In the genomic region with DNA sequence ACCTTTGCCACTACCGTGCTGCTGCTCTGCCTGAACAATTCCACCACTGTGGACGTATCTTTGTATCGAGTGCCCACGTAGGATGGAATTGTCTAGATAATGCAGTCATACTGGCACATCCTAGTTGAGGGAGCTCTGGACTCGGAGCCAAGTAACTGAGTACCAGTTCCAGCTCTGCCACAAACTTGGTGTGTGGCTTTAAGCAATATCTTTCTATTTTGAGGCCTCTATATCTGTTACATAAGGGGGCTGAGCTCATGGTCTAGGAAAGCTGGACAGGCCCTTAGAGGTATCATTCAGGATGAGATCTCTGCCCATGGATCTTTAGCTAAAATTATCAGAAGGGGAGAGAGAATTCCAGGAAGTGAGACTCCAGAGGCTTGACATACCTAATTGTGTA, we compare ENCODE assay signal across 37 cellular contexts. TPM values are rescaled to one million over a fixed set of nuclear protein-coding genes. Genes with fewer than 3 reads are reported as not detected.
"Had no signal": no experiment of that assay in that cellular context is flagged by ENCODE, and none has a peak within 500 bp of the region (broad histone marks: within the 10 kb centered on the region; RNA-seq: fewer than 3 reads in every experiment).

No MANE protein-coding gene starts in this region.

- H3K9me3 Mint-ChIP-seq: activated B cell treated with CpG ODN at 0.5 μM for 24 hours; activated CD4-positive, alpha-beta memory T cell treated with anti-CD3 and anti-CD28 coated beads for 36 hours; activated CD8-positive, alpha-beta T cell treated with anti-CD3 and anti-CD28 coated beads for 36 hours; activated naive CD4-positive, alpha-beta T cell treated with anti-CD3 and anti-CD28 coated beads for 36 hours; activated naive CD8-positive, alpha-beta T cell treated with anti-CD3 and anti-CD28 coated beads for 36 hours; activated T-cell treated with anti-CD3 and anti-CD28 coated beads, Interleukin-2, amount 50 U/mL, for 72 hours; activated T-helper 1 cell treated with anti-CD3 and anti-CD28 coated beads, Interleukin-12 subunit alpha, Interleukin-12 subunit beta, Interleukin-2, Interleukin-4 antibody, amounts not matched to agents 30 ng/mL and 10 ng/mL and 1 ng/mL, durations not matched to agents 14 hours and 24 hours and 36 hours; activated T-helper 17 cell treated with anti-CD3 and anti-CD28 coated beads, Interleukin-2, amount 50 U/mL, for 72 hours; brain; T-helper 1 cell treated with Interleukin-12 subunit alpha and Interleukin-12 subunit beta and Interleukin-4 antibody, amounts not matched to agents 30 μg/mL and 1 μg/mL, for 36 hours; T-helper 2 cell treated with Interferon-gamma antibody and Interleukin-4, amounts not matched to agents 5 μg/mL and 100 μg/mL, for 36 hours had no signal

- H3K27ac Mint-ChIP-seq: activated B cell treated with CpG ODN at 0.5 μM for 24 hours; activated CD4-positive, alpha-beta memory T cell treated with anti-CD3 and anti-CD28 coated beads for 36 hours; activated CD4-positive, alpha-beta T cell treated with anti-CD3 and anti-CD28 coated beads, Interleukin-2, amount 10 ng/mL, durations not matched to agents 24 days and 14 days; activated CD8-positive, alpha-beta T cell treated with anti-CD3 and anti-CD28 coated beads for 36 hours; activated naive CD4-positive, alpha-beta T cell treated with anti-CD3 and anti-CD28 coated beads for 36 hours; activated naive CD4-positive, alpha-beta T cell treated with anti-CD3 and anti-CD28 coated beads, Interleukin-2, amount 50 U/mL, for 72 hours; activated naive CD8-positive, alpha-beta T cell treated with anti-CD3 and anti-CD28 coated beads for 36 hours; activated T-cell treated with anti-CD3 and anti-CD28 coated beads, Interleukin-2, amount 50 U/mL, for 72 hours; activated T-helper 1 cell treated with anti-CD3 and anti-CD28 coated beads, Interleukin-12 subunit alpha, Interleukin-12 subunit beta, Interleukin-2, Interleukin-4 antibody, amounts not matched to agents 30 ng/mL and 10 ng/mL and 1 ng/mL, durations not matched to agents 14 hours and 24 hours and 36 hours; activated T-helper 17 cell treated with anti-CD3 and anti-CD28 coated beads, Interleukin-2, amount 50 U/mL, for 72 hours; brain; T-helper 1 cell treated with Interleukin-12 subunit alpha and Interleukin-12 subunit beta and Interleukin-4 antibody, amounts not matched to agents 30 μg/mL and 1 μg/mL, for 36 hours; T-helper 2 cell treated with Interferon-gamma antibody and Interleukin-4, amounts not matched to agents 5 μg/mL and 100 μg/mL, for 36 hours had no signal

- H3K4me1 ChIP-seq: adrenal gland had no signal

- ATAC-seq: activated CD8-positive, alpha-beta T cell treated with anti-CD3 and anti-CD28 coated beads for 36 hours; activated naive CD4-positive, alpha-beta T cell treated with anti-CD3 and anti-CD28 coated beads, Interleukin-2, amount 50 U/mL, for 72 hours; activated T-cell treated with anti-CD3 and anti-CD28 coated beads, Interleukin-2, amount 50 U/mL, for 4 hours; activated T-cell treated with anti-CD3 and anti-CD28 coated beads, Interleukin-2, amount 50 U/mL, for 72 hours; activated T-helper 17 cell treated with anti-CD3 and anti-CD28 coated beads, Interleukin-2, amount 50 U/mL, for 72 hours had no signal

- H3K27me3 ChIP-seq: adrenal gland, cardiac muscle cell had no signal

- H3K4me3 ChIP-seq: adrenal gland, cardiac muscle cell had no signal

- H3K36me3 ChIP-seq: adrenal gland, cardiac muscle cell had no signal

- H3K4me3 Mint-ChIP-seq: activated B cell treated with CpG ODN at 0.5 μM for 24 hours; activated CD4-positive, alpha-beta memory T cell treated with anti-CD3 and anti-CD28 coated beads for 36 hours; activated CD4-positive, alpha-beta T cell treated with anti-CD3 and anti-CD28 coated beads, Interleukin-2, amount 10 ng/mL, durations not matched to agents 24 days and 14 days; activated CD8-positive, alpha-beta T cell treated with anti-CD3 and anti-CD28 coated beads for 36 hours; activated naive CD4-positive, alpha-beta T cell treated with anti-CD3 and anti-CD28 coated beads for 36 hours; activated naive CD8-positive, alpha-beta T cell treated with anti-CD3 and anti-CD28 coated beads for 36 hours; activated T-cell treated with anti-CD3 and anti-CD28 coated beads, Interleukin-2, amount 50 U/mL, for 4 hours; activated T-cell treated with anti-CD3 and anti-CD28 coated beads, Interleukin-2, amount 50 U/mL, for 72 hours; activated T-helper 1 cell treated with anti-CD3 and anti-CD28 coated beads, Interleukin-12 subunit alpha, Interleukin-12 subunit beta, Interleukin-2, Interleukin-4 antibody, amounts not matched to agents 30 ng/mL and 10 ng/mL and 1 ng/mL, durations not matched to agents 14 hours and 24 hours and 36 hours; activated T-helper 17 cell treated with anti-CD3 and anti-CD28 coated beads, Interleukin-2, amount 50 U/mL, for 72 hours; brain; T-helper 1 cell treated with Interleukin-12 subunit alpha and Interleukin-12 subunit beta and Interleukin-4 antibody, amounts not matched to agents 30 μg/mL and 1 μg/mL, for 36 hours; T-helper 2 cell treated with Interferon-gamma antibody and Interleukin-4, amounts not matched to agents 5 μg/mL and 100 μg/mL, for 36 hours had no signal

- H3K27me3 Mint-ChIP-seq: activated B cell treated with CpG ODN at 0.5 μM for 24 hours; activated CD4-positive, alpha-beta memory T cell treated with anti-CD3 and anti-CD28 coated beads for 36 hours; activated CD4-positive, alpha-beta T cell treated with anti-CD3 and anti-CD28 coated beads, Interleukin-2, amount 10 ng/mL, durations not matched to agents 24 days and 14 days; activated CD8-positive, alpha-beta T cell treated with anti-CD3 and anti-CD28 coated beads for 36 hours; activated naive CD8-positive, alpha-beta T cell treated with anti-CD3 and anti-CD28 coated beads for 36 hours; activated T-helper 17 cell treated with anti-CD3 and anti-CD28 coated beads, Interleukin-2, amount 50 U/mL, for 72 hours had no signal

- H3K9me3 ChIP-seq: adrenal gland had no signal

- DNase-seq: activated B cell treated with CpG ODN at 0.5 μM for 24 hours; activated CD4-positive, alpha-beta memory T cell treated with anti-CD3 and anti-CD28 coated beads for 36 hours; activated CD4-positive, alpha-beta T cell treated with anti-CD3 and anti-CD28 coated beads for 4 hours; activated CD4-positive, alpha-beta T cell treated with anti-CD3 and anti-CD28 coated beads, Interleukin-2, amount 10 ng/mL, durations not matched to agents 24 days and 14 days; activated CD4-positive, alpha-beta T cell treated with anti-CD3 and anti-CD28 coated beads, Interleukin-2, amount 50 U/mL, for 1 hour; activated CD4-positive, alpha-beta T cell treated with anti-CD3 and anti-CD28 coated beads, Interleukin-2, amount 50 U/mL, for 4 hours; activated CD4-positive, CD25-positive, alpha-beta regulatory T cell treated with anti-CD3 and anti-CD28 coated beads, Interleukin-2, amount 50 U/mL, for 72 hours; activated CD8-positive, alpha-beta memory T cell treated with anti-CD3 and anti-CD28 coated beads, Interleukin-2, amount 50 U/mL, for 4 hours; activated CD8-positive, alpha-beta T cell treated with anti-CD3 and anti-CD28 coated beads for 36 hours; activated effector memory CD4-positive, alpha-beta T cell treated with anti-CD3 and anti-CD28 coated beads, Interleukin-2, amount 50 U/mL, for 16 hours; activated gamma-delta T cell treated with Interleukin-2 at 50 U/mL for 16 hours; activated naive CD4-positive, alpha-beta T cell; activated naive CD4-positive, alpha-beta T cell treated with anti-CD3 and anti-CD28 coated beads for 36 hours; activated naive CD4-positive, alpha-beta T cell treated with anti-CD3 and anti-CD28 coated beads, Interleukin-2, amount 50 U/mL, for 16 hours; activated naive CD8-positive, alpha-beta T cell treated with anti-CD3 and anti-CD28 coated beads for 36 hours; activated T-cell treated with anti-CD3 and anti-CD28 coated beads for 4 hours; activated T-cell treated with anti-CD3 and anti-CD28 coated beads, Interleukin-2, amount 50 U/mL, for 1 hour; activated T-cell treated with anti-CD3 and anti-CD28 coated beads, Interleukin-2, amount 50 U/mL, for 4 hours; activated T-cell treated with anti-CD3 and anti-CD28 coated beads, Interleukin-2, amount 50 U/mL, for 72 hours; adrenal gland; amniotic stem cell; aorta; central memory CD4-positive, alpha-beta T cell; SW 1271; T-helper 1 cell; T-helper 2 cell; T-helper 9 cell had no signal

- H3K4me1 Mint-ChIP-seq: activated B cell treated with CpG ODN at 0.5 μM for 24 hours; activated CD4-positive, alpha-beta T cell treated with anti-CD3 and anti-CD28 coated beads, Interleukin-2, amount 10 ng/mL, durations not matched to agents 24 days and 14 days; activated naive CD8-positive, alpha-beta T cell treated with anti-CD3 and anti-CD28 coated beads for 36 hours; activated T-helper 17 cell treated with anti-CD3 and anti-CD28 coated beads, Interleukin-2, amount 50 U/mL, for 72 hours; brain had no signal

- H3K27ac ChIP-seq: adrenal gland, cardiac muscle cell, VCaP had no signal

- H3K36me3 Mint-ChIP-seq: activated CD4-positive, alpha-beta memory T cell treated with anti-CD3 and anti-CD28 coated beads for 36 hours; activated naive CD4-positive, alpha-beta T cell treated with anti-CD3 and anti-CD28 coated beads, Interleukin-2, amount 50 U/mL, for 72 hours; activated naive CD8-positive, alpha-beta T cell treated with anti-CD3 and anti-CD28 coated beads for 36 hours; brain had no signal

RNA-seq across cellular contexts. Expression of gene GABRE, which starts 12.4 kb away (rescaled TPM):
- total RNA-seq: activated B cell treated with CpG ODN at 0.5 μM for 24 hours; activated CD4-positive, alpha-beta memory T cell treated with anti-CD3 and anti-CD28 coated beads for 36 hours; activated CD4-positive, alpha-beta T cell treated with anti-CD3 and anti-CD28 coated beads, Interleukin-2, amount 10 ng/mL, durations not matched to agents 24 days and 14 days; activated CD8-positive, alpha-beta memory T cell treated with anti-CD3 and anti-CD28 coated beads for 36 hours; activated CD8-positive, alpha-beta T cell treated with anti-CD3 and anti-CD28 coated beads for 36 hours; activated naive CD4-positive, alpha-beta T cell treated with anti-CD3 and anti-CD28 coated beads for 36 hours; activated naive CD4-positive, alpha-beta T cell treated with anti-CD3 and anti-CD28 coated beads, Interleukin-2, amount 50 U/mL, for 72 hours; activated naive CD8-positive, alpha-beta T cell treated with anti-CD3 and anti-CD28 coated beads for 36 hours; activated T-cell treated with anti-CD3 and anti-CD28 coated beads, Interleukin-2, amount 50 U/mL, for 72 hours; activated T-helper 1 cell treated with anti-CD3 and anti-CD28 coated beads, Interleukin-12 subunit alpha, Interleukin-12 subunit beta, Interleukin-2, Interleukin-4 antibody, amounts not matched to agents 30 ng/mL and 10 ng/mL and 1 ng/mL, durations not matched to agents 14 hours and 24 hours and 36 hours; activated T-helper 17 cell treated with anti-CD3 and anti-CD28 coated beads, Interleukin-2, amount 50 U/mL, for 72 hours had no signal

RNA-seq across cellular contexts. Expression of gene MAGEA4, which starts 49.3 kb away (rescaled TPM):
- total RNA-seq: activated B cell treated with CpG ODN at 0.5 μM for 24 hours; activated CD4-positive, alpha-beta memory T cell treated with anti-CD3 and anti-CD28 coated beads for 36 hours; activated CD4-positive, alpha-beta T cell treated with anti-CD3 and anti-CD28 coated beads, Interleukin-2, amount 10 ng/mL, durations not matched to agents 24 days and 14 days; activated CD8-positive, alpha-beta memory T cell treated with anti-CD3 and anti-CD28 coated beads for 36 hours; activated CD8-positive, alpha-beta T cell treated with anti-CD3 and anti-CD28 coated beads for 36 hours; activated naive CD4-positive, alpha-beta T cell treated with anti-CD3 and anti-CD28 coated beads for 36 hours; activated naive CD4-positive, alpha-beta T cell treated with anti-CD3 and anti-CD28 coated beads, Interleukin-2, amount 50 U/mL, for 72 hours; activated naive CD8-positive, alpha-beta T cell treated with anti-CD3 and anti-CD28 coated beads for 36 hours; activated T-cell treated with anti-CD3 and anti-CD28 coated beads, Interleukin-2, amount 50 U/mL, for 4 hours; activated T-cell treated with anti-CD3 and anti-CD28 coated beads, Interleukin-2, amount 50 U/mL, for 72 hours; activated T-helper 1 cell treated with anti-CD3 and anti-CD28 coated beads, Interleukin-12 subunit alpha, Interleukin-12 subunit beta, Interleukin-2, Interleukin-4 antibody, amounts not matched to agents 30 ng/mL and 10 ng/mL and 1 ng/mL, durations not matched to agents 14 hours and 24 hours and 36 hours; activated T-helper 17 cell treated with anti-CD3 and anti-CD28 coated beads, Interleukin-2, amount 50 U/mL, for 72 hours; adrenal gland; aorta; bronchial epithelial cell; cardiac muscle cell had no signal
- polyA plus RNA-seq: adrenal gland, aorta, cardiac muscle cell had no signal
